2 cellular contexts compared by ENCODE assay signal in genomic region chr1:148334339-148335130, GRCh38.
TF ChIP-seq lines count a peak whose summit lies in the region.

No MANE protein-coding gene starts in this region.

TF ChIP-seq in A549, 52 proteins besides CTCF, POLR2A, EP300 and RAD21 (continued from another document and continues in another):
- TF ChIP-seq ZC3H11A (IDR thresholded peaks at IDR 0.05) (no peak), HES2 (IDR thresholded peaks at IDR 0.05) (no peak), FOXS1 (CRISPR knock-in tag; IDR thresholded peaks at IDR 0.05) (no peak), ZNF302 (CRISPR knock-in tag; IDR thresholded peaks at IDR 0.05) (no peak), JUN (IDR thresholded peaks at IDR 0.05) (peak; percentile 99), PHF8 (IDR thresholded peaks at IDR 0.05; ENCODE audit: borderline replicate concordance, low read depth) (0 out of 2 replicates have a peak, but pooled peaks have one; percentile 20), EHMT2 (IDR thresholded peaks at IDR 0.05; ENCODE audit: low read depth) (no peak), FOSB (CRISPR knock-in tag; IDR thresholded peaks at IDR 0.05) (peak; percentile 99), ESRRA (IDR thresholded peaks at IDR 0.05; ENCODE audit: borderline replicate concordance, low read length) (peak; percentile 81), HOXB5 (CRISPR knock-in tag; IDR thresholded peaks at IDR 0.05) (0 out of 2 replicates have a peak, but pooled peaks have one; percentile 75), HOXA7 (CRISPR knock-in tag; IDR thresholded peaks at IDR 0.05) (peak; percentile 99), CEBPB (IDR thresholded peaks at IDR 0.05) (0 out of 4 replicates have a peak, but pooled peaks of 1 of the 2 experiments have one; percentile 49), KDM1A (IDR thresholded peaks at IDR 0.05; ENCODE audit: low read depth) (no peak), RFX5 (IDR thresholded peaks at IDR 0.05) (no peak), EHF (CRISPR knock-in tag; IDR thresholded peaks at IDR 0.05) (no peak), BHLHE40 (IDR thresholded peaks at IDR 0.05; ENCODE audit: low read depth, low read length) (no peak), ATOH8 (CRISPR knock-in tag; IDR thresholded peaks at IDR 0.05; ENCODE audit: low read depth) (0 out of 2 replicates have a peak, but pooled peaks have one; percentile 86), HEYL (CRISPR knock-in tag; IDR thresholded peaks at IDR 0.05) (no peak), CBX2 (IDR thresholded peaks at IDR 0.05; ENCODE audit: borderline replicate concordance, low read depth) (no peak), NFE2L2 (conservative IDR thresholded peaks at IDR 0.05; ENCODE audit: low read length) (no peak), E2F6 (IDR thresholded peaks at IDR 0.05; ENCODE audit: borderline replicate concordance, low read depth) (0 out of 2 replicates have a peak, but pooled peaks have one; percentile 1), CHD2 (IDR thresholded peaks at IDR 0.05; ENCODE audit: low read length, partially characterized antibody) (no peak), CHD4 (IDR thresholded peaks at IDR 0.05; ENCODE audit: borderline replicate concordance) (no peak), BCL3 (IDR thresholded peaks at IDR 0.05) (peak; percentile 99), USF2 (IDR thresholded peaks at IDR 0.05) (0 out of 2 replicates have a peak, but pooled peaks have one; percentile 2), PBX3 (IDR thresholded peaks at IDR 0.05) (peak; percentile 81), NR3C1 (IDR thresholded peaks at IDR 0.05) (no peak), MAFK (IDR thresholded peaks at IDR 0.05; ENCODE audit: partially characterized antibody) (peak; percentile 70), MYC (IDR thresholded peaks at IDR 0.05; ENCODE audit: borderline replicate concordance, low read length) (0 out of 2 replicates have a peak, but pooled peaks have one; percentile 0), SREBF2 (IDR thresholded peaks at IDR 0.05) (no peak), NPAS2 (CRISPR knock-in tag; IDR thresholded peaks at IDR 0.05; ENCODE audit: borderline replicate concordance) (no peak), ZFP36 (IDR thresholded peaks at IDR 0.05; ENCODE audit: borderline replicate concordance, partially characterized antibody) (no peak), POLR2AphosphoS2 (conservative IDR thresholded peaks at IDR 0.05; ENCODE audit: low read length) (no peak; the same call in 1 of the 2 replicates), TP53 (CRISPR knock-in tag; IDR thresholded peaks at IDR 0.05) (peak; percentile 94)

TF ChIP-seq in HepG2, 621 proteins besides CTCF, POLR2A, EP300 and RAD21 (continued from another document and continues in another):
- peak; percentile 57 for TF ChIP-seq ZNF407 (CRISPR knock-in tag; IDR thresholded peaks at IDR 0.05; ENCODE audit: not compliant biosample characterization)
- TF ChIP-seq POLR2AphosphoS5 (IDR thresholded peaks at IDR 0.05; ENCODE audit: low read depth, low read length): peak; percentile 96
- TF ChIP-seq UBTF (CRISPR knock-in tag; IDR thresholded peaks at IDR 0.05): peak; percentile 18; the same call in 1 of the 2 replicates
- 0 out of 2 replicates have a peak, but pooled peaks have one; percentile 48 for TF ChIP-seq TOPORS (CRISPR knock-in tag; IDR thresholded peaks at IDR 0.05)
- no peak for TF ChIP-seq ZNF574 (CRISPR knock-in tag; IDR thresholded peaks at IDR 0.05)
- TF ChIP-seq ERF (CRISPR knock-in tag; IDR thresholded peaks at IDR 0.05): no peak
- TF ChIP-seq ASH2L (IDR thresholded peaks at IDR 0.05; ENCODE audit: insufficient read length, low read depth, low read length): no peak
- peak; percentile 51 for TF ChIP-seq GABPB1 (CRISPR knock-in tag; IDR thresholded peaks at IDR 0.05)
- no peak for TF ChIP-seq ZFP90 (CRISPR knock-in tag; IDR thresholded peaks at IDR 0.05; ENCODE audit: borderline replicate concordance)
- peak; percentile 50 for TF ChIP-seq RBM39 (IDR thresholded peaks at IDR 0.05; ENCODE audit: low read depth, low read length, poor library complexity, severe bottlenecking)
- 0 out of 2 replicates have a peak, but pooled peaks have one; percentile 32 for TF ChIP-seq ZNF547 (CRISPR knock-in tag; IDR thresholded peaks at IDR 0.05)
- 0 out of 2 replicates have a peak, but pooled peaks have one; percentile 58 for TF ChIP-seq ZHX1 (CRISPR knock-in tag; IDR thresholded peaks at IDR 0.05; ENCODE audit: low read depth)
- peak; percentile 100 for TF ChIP-seq SNAPC2 (CRISPR knock-in tag; IDR thresholded peaks at IDR 0.05)
- 0 out of 2 replicates have a peak, but pooled peaks have one; percentile 41 for TF ChIP-seq ZHX2 (IDR thresholded peaks at IDR 0.05; ENCODE audit: low read depth)
- no peak for TF ChIP-seq ZHX2 (CRISPR knock-in tag; IDR thresholded peaks at IDR 0.05; ENCODE audit: borderline replicate concordance)
